In genomic region chr20:4483481-4483880, GRCh38 we compare ENCODE assay signal across 20 cellular contexts.
DNase-seq lines count a peak whose midpoint lies in the region; TF ChIP-seq lines count a peak whose summit lies in the region.
"Had no signal": no experiment of that assay in that cellular context is flagged by ENCODE, and none has a peak within 500 bp of the region (broad histone marks: within the 10 kb centered on the region; RNA-seq: fewer than 3 reads in every experiment).

No MANE protein-coding gene starts in this region.

- CTCF ChIA-PET in PC-9 (lab: Charles Lee), result interaction anchor here (0.7 kb wide), 1 partner anchor 99 kb away, joined by 3 read pairs; no protein-coding TSS in a partner anchor

- DNase-seq in AG08396 (ENCODE audit: low spot score) (peak; percentile 18), HCEC 1CT (peak; percentile 67), amniotic stem cell (lab: John Stamatoyannopoulos, UW) (peak; percentile 18), fibroblast of the aortic adventitia (ENCODE audit: low read depth) (peak; percentile 42), RKO (ENCODE audit: low spot score) (no peak), NCI-H187 (lab: John Stamatoyannopoulos, UW) (no peak), germinal center (ENCODE audit: low spot score) (no peak), PC-9 (no peak)
- DNase-seq: activated CD4-positive, alpha-beta memory T cell treated with anti-CD3 and anti-CD28 coated beads, Interleukin-2, amount 10 ng/mL, durations not matched to agents 7 days and 5 days; activated naive CD8-positive, alpha-beta T cell treated with anti-CD3 and anti-CD28 coated beads for 36 hours; activated T-cell treated with anti-CD3 and anti-CD28 coated beads, Interleukin-2, amount 50 U/mL, for 72 hours; effector CD8-positive, alpha-beta T cell; naive B cell; NCI-H1048; stimulated activated CD4-positive, alpha-beta T cell treated with anti-CD3 and anti-CD28 coated beads, Interleukin-2, amount 100 ng/mL, for 48 hours; substantia nigra; T-cell had no signal

- H3K4me2 ChIP-seq in PC-9, result no peak overlapping the region

- TF ChIP-seq CTCF in fibroblast of the aortic adventitia (IDR thresholded peaks at IDR 0.05; ENCODE audit: insufficient read depth, low read length), result no peak
- no peak for TF ChIP-seq CTCF in PC-9 (conservative IDR thresholded peaks at IDR 0.05)

- H3K4me1 ChIP-seq in PC-9 (replicated peaks; ENCODE audit: insufficient read depth), result peaks cover 6% of the 10 kb centered on the region
- H3K4me1 ChIP-seq: parathyroid adenoma had no signal

- no peaks in the 10 kb centered on the region for H4K20me1 ChIP-seq in PC-9 (ENCODE audit: insufficient read depth)

- H3K4me3 ChIP-seq in fibroblast of the aortic adventitia (ENCODE audit: low read depth, low read length), result no peak overlapping the region
- H3K4me3 ChIP-seq in PC-9, result no peak overlapping the region
- H3K4me3 ChIP-seq: GM12878 had no signal

- POLR2A ChIA-PET in PC-9 (lab: Charles Lee; ENCODE audit: unreplicated experiment), result no interaction called here

- H2AFZ ChIP-seq in PC-9, result no peak overlapping the region
- H2AFZ ChIP-seq: parathyroid adenoma had no signal

- H3K27ac ChIP-seq in PC-9, result no peak overlapping the region
- H3K27ac ChIP-seq: parathyroid adenoma, VCaP had no signal

- no peaks in the 10 kb centered on the region for H3K36me3 ChIP-seq in PC-9 (ENCODE audit: low read depth)

- no peaks in the 10 kb centered on the region for H3F3A ChIP-seq in PC-9 (ENCODE audit: insufficient read depth, low read depth)

- no peaks in the 10 kb centered on the region for H3K9me2 ChIP-seq in PC-9 (ENCODE audit: insufficient read depth)

- H3K9me3 ChIP-seq in PC-9 (ENCODE audit: insufficient read depth, low read depth), result no peaks in the 10 kb centered on the region; the same call in 1 of the 2 replicates

- BruUV-seq in PC-9 (replicated peaks; lab: Mats Ljungman, UMichigan), result no TSS peak

- H3K27me3 ChIP-seq in PC-9 (ENCODE audit: insufficient read depth, low read depth), result no peaks in the 10 kb centered on the region

- H3K79me2 ChIP-seq in PC-9 (ENCODE audit: low read depth), result no peaks in the 10 kb centered on the region
- H3K79me2 ChIP-seq: parathyroid adenoma had no signal

- intact Hi-C loops in PC-9 (cut with micrococcal nuclease; ENCODE audit: unreplicated experiment), result no loop called here

Comparison
In these comparisons a context has a peak if more than half of its experiments do, and no peak if none do; other contexts are left out.
1. DNase-seq: peak in AG08396 (single experiment), HCEC 1CT (single experiment), amniotic stem cell (single experiment) and fibroblast of the aortic adventitia (single experiment); none in RKO (single experiment), NCI-H187 (0 of 2), germinal center (single experiment) and PC-9 (0 of 2).